Comparison of ENCODE assay signal across 13 cellular contexts in the genomic region with DNA sequence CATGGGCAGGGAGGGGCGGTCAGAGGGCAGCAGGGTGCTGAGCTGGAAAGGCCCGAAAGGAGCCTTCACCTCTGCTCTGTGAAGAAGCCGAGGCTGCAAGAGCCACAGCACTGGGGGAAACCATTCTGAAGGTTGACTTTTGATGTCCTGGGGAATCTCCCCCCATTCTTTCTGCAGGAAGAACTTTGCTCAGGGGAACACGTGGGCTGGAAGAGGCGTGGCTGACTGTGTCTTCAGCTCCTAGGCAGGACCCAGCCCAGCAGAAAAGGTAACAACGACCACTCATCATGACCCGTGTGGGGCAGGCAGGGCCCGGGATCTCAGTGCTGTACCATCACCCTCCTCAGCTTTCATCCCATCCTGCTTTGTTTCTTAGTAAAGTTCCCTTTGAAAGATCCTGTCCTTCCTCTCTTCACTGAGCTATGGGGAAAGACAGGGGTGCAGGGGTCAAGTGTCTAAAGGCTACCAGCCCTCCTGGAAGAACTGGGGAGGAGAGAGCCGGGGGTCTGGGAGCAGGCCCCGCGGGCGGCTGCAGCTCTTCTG.
DNase-seq lines count a peak whose midpoint lies in the region; ATAC-seq and TF ChIP-seq lines count a peak whose summit lies in the region.
"Had no signal": no experiment of that assay in that cellular context is flagged by ENCODE, and none has a peak within 500 bp of the region (broad histone marks: within the 10 kb centered on the region; RNA-seq: fewer than 3 reads in every experiment).

No MANE protein-coding gene starts in this region.

- peaks cover 0 to 44% (median 4%) of the 10 kb centered on the region in 3 donors for H3K27me3 ChIP-seq in psoas muscle (ENCODE audit: insufficient read depth in 3 of 3, low read length in 2 of 3)

- H3K36me3 ChIP-seq in psoas muscle (ENCODE audit: insufficient read depth in 1 of 2, low read depth in 1 of 2) = no peaks in the 10 kb centered on the region

- no peak for ATAC-seq in WTC11
- ATAC-seq in psoas muscle = no peak
- ATAC-seq in left colon = no peak
- ATAC-seq in HG02852 (IDR thresholded peaks at IDR 0.05; ENCODE audit: unreplicated experiment) = no peak

- intact Hi-C loops in psoas muscle (cut with DNase I) (no loop called here), left colon (cut with DNase I, micrococcal nuclease) (no loop called here)

- H3K4me1 ChIP-seq in psoas muscle = no peaks in the 10 kb centered on the region

- H3K27ac ChIP-seq in psoas muscle = no peak overlapping the region
- H3K27ac ChIP-seq: 22Rv1 had no signal

- CTCF ChIA-PET in WTC11 (lab: Charles Lee) = interaction anchor here (0.5 to 1.5 kb wide), 10 partner anchors 9 to 477 kb away, joined by 3 to 8 read pairs (median 4); no protein-coding TSS in a partner anchor

- H3K27ac Mint-ChIP-seq in WTC11 (no peak overlapping the region), immature natural killer cell (no peak overlapping the region)
- H3K27ac Mint-ChIP-seq: activated CD4-positive, alpha-beta T cell treated with anti-CD3 and anti-CD28 coated beads, Interleukin-2, amount 10 ng/mL, durations not matched to agents 24 days and 14 days had no signal

- 60 to 70% (median 67%) methylated on average over 12 of the region's 12 CpGs for WGBS in psoas muscle, 3 donors

- H3K4me3 ChIP-seq in psoas muscle = peak overlapping the region; percentile 62

- POLR2A ChIA-PET in WTC11 (lab: Charles Lee) = no interaction called here

- H3K27me3 Mint-ChIP-seq in WTC11 (ENCODE audit: low read depth) = peaks cover 69% of the 10 kb centered on the region
- peaks cover 5 to 29% (median 7%) of the 10 kb centered on the region in 3 donors for H3K27me3 Mint-ChIP-seq in immature natural killer cell (ENCODE audit: low read depth in 3 of 3)

- DNase-seq in DMS53 (lab: John Stamatoyannopoulos, UW) (peak; percentile 48), DMS53 treated with DMSO at 0.1 percent for 48 hours (lab: John Stamatoyannopoulos, UW; ENCODE audit: unreplicated experiment) (no peak), WTC11 (ENCODE audit: low spot score) (no peak), immature natural killer cell (no peak), psoas muscle (no peak), left colon (no peak)
- DNase-seq in stimulated activated CD4-positive, alpha-beta T cell treated with anti-CD3 and anti-CD28 coated beads, Interleukin-1b, Interleukin-23, amount 100 ng/mL, for 48 hours = no peak
- DNase-seq: activated CD4-positive, alpha-beta T cell treated with anti-CD3 and anti-CD28 coated beads, Interleukin-2, amount 10 ng/mL, durations not matched to agents 24 days and 14 days; effector CD4-positive, alpha-beta T cell; NCI-H1417 treated with DMSO at 0.1 percent for 48 hours; T-helper 1 cell had no signal

- H3K36me3 Mint-ChIP-seq in WTC11 (no peaks in the 10 kb centered on the region), immature natural killer cell (peaks cover 0 to 8% (median 0%) of the 10 kb centered on the region in 3 donors)

- H3K4me1 Mint-ChIP-seq in WTC11 (peaks cover 15% of the 10 kb centered on the region), immature natural killer cell (peaks cover 0 to 4% of the 10 kb centered on the region in 2 donors)
- H3K4me1 Mint-ChIP-seq: activated CD4-positive, alpha-beta T cell treated with anti-CD3 and anti-CD28 coated beads, Interleukin-2, amount 10 ng/mL, durations not matched to agents 24 days and 14 days had no signal

- H3K9me3 Mint-ChIP-seq in WTC11 (no peaks in the 10 kb centered on the region), immature natural killer cell (peaks cover 0 to 4% (median 0%) of the 10 kb centered on the region in 6 donors)
- H3K9me3 Mint-ChIP-seq: activated CD4-positive, alpha-beta T cell treated with anti-CD3 and anti-CD28 coated beads, Interleukin-2, amount 10 ng/mL, durations not matched to agents 24 days and 14 days had no signal

- H3K9me3 ChIP-seq in psoas muscle = no peaks in the 10 kb centered on the region

- H3K4me3 Mint-ChIP-seq in WTC11 (peak overlapping the region; percentile 56), immature natural killer cell (peak overlapping the region; percentile 30 to 70 (median 47))
- H3K4me3 Mint-ChIP-seq: activated CD4-positive, alpha-beta T cell treated with anti-CD3 and anti-CD28 coated beads, Interleukin-2, amount 10 ng/mL, durations not matched to agents 24 days and 14 days had no signal

- no peak for TF ChIP-seq CTCF in WTC11 (IDR thresholded peaks at IDR 0.05)
- TF ChIP-seq CTCF in psoas muscle (IDR thresholded peaks at IDR 0.05) = no peak

TF ChIP-seq in WTC11, 78 proteins besides CTCF, POLR2A, EP300 and RAD21:
- TF ChIP-seq ZNF232 (CRISPR knock-in tag; IDR thresholded peaks at IDR 0.05) = no peak
- TF ChIP-seq, protein P1, sequence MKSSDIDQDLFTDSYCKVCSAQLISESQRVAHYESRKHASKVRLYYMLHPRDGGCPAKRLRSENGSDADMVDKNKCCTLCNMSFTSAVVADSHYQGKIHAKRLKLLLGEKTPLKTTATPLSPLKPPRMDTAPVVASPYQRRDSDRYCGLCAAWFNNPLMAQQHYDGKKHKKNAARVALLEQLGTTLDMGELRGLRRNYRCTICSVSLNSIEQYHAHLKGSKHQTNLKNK (CRISPR knock-in tag; IDR thresholded peaks at IDR 0.05) = no peak
- TF ChIP-seq ESRRA (CRISPR knock-in tag; IDR thresholded peaks at IDR 0.05; ENCODE audit: borderline replicate concordance) = no peak
- TF ChIP-seq, protein P2, sequence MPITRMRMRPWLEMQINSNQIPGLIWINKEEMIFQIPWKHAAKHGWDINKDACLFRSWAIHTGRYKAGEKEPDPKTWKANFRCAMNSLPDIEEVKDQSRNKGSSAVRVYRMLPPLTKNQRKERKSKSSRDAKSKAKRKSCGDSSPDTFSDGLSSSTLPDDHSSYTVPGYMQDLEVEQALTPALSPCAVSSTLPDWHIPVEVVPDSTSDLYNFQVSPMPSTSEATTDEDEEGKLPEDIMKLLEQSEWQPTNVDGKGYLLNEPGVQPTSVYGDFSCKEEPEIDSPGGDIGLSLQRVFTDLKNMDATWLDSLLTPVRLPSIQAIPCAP (CRISPR knock-in tag; IDR thresholded peaks at IDR 0.05) = no peak
- no peak for TF ChIP-seq SMAD3 (CRISPR knock-in tag; IDR thresholded peaks at IDR 0.05; ENCODE audit: borderline replicate concordance)
- no peak for TF ChIP-seq ELF4 (CRISPR knock-in tag; IDR thresholded peaks at IDR 0.05; ENCODE audit: low read depth)
- no peak for TF ChIP-seq EMX1 (CRISPR knock-in tag; IDR thresholded peaks at IDR 0.05)
- no peak for TF ChIP-seq NFATC4 (CRISPR knock-in tag; IDR thresholded peaks at IDR 0.05)
- TF ChIP-seq CREM (CRISPR knock-in tag; IDR thresholded peaks at IDR 0.05) = no peak
- TF ChIP-seq, protein P3, sequence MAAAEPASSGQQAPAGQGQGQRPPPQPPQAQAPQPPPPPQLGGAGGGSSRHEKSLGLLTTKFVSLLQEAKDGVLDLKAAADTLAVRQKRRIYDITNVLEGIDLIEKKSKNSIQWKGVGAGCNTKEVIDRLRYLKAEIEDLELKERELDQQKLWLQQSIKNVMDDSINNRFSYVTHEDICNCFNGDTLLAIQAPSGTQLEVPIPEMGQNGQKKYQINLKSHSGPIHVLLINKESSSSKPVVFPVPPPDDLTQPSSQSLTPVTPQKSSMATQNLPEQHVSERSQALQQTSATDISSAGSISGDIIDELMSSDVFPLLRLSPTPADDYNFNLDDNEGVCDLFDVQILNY (CRISPR knock-in tag; IDR thresholded peaks at IDR 0.05) = no peak
- no peak for TF ChIP-seq ZNF138 (CRISPR knock-in tag; conservative IDR thresholded peaks at IDR 0.05)
- TF ChIP-seq GRHL2 (CRISPR knock-in tag; IDR thresholded peaks at IDR 0.05; ENCODE audit: insufficient replicate concordance, severe bottlenecking) = no peak
- no peak for TF ChIP-seq OVOL2 (CRISPR knock-in tag; IDR thresholded peaks at IDR 0.05; ENCODE audit: borderline replicate concordance)
- no peak for TF ChIP-seq ATF1 (CRISPR knock-in tag; IDR thresholded peaks at IDR 0.05)
- no peak for TF ChIP-seq RELA (CRISPR knock-in tag; IDR thresholded peaks at IDR 0.05; ENCODE audit: borderline replicate concordance)
- TF ChIP-seq ZNF263 (CRISPR knock-in tag; IDR thresholded peaks at IDR 0.05; ENCODE audit: low read depth) = no peak
- TF ChIP-seq CREB1 (CRISPR knock-in tag; IDR thresholded peaks at IDR 0.05) = no peak
